Comparison of ENCODE assay signal across 22 cellular contexts in the genomic region with DNA sequence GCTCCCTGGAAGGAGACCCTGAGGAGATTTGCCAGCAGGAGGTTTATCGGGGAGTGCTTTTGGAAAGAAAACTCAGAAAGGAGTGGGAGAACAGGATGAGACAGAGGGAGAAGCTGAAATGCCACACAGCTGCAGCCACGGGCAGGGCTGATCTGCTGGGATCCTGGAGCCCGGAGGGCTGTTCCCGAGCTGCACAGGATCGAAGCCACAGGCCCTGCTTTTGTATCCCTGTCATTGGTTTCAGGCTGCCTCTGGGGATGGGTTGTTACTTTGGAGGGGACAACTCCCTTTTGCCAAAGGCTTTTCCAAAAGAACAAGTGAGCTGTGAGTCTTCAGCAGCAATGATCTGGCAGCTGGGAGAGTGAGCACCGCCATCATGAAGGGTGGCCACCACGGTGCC.
"Had no signal": no experiment of that assay in that cellular context is flagged by ENCODE, and none has a peak within 500 bp of the region (broad histone marks: within the 10 kb centered on the region; RNA-seq: fewer than 3 reads in every experiment).

No MANE protein-coding gene starts in this region.

- H3K36me3 Mint-ChIP-seq: activated CD8-positive, alpha-beta memory T cell treated with anti-CD3 and anti-CD28 coated beads, Interleukin-2, amount 10 ng/mL, durations not matched to agents 7 days and 5 days; mesothelial cell of epicardium; naive B cell had no signal

- H3K4me3 Mint-ChIP-seq: activated CD8-positive, alpha-beta memory T cell treated with anti-CD3 and anti-CD28 coated beads, Interleukin-2, amount 10 ng/mL, durations not matched to agents 7 days and 5 days; activated CD8-positive, alpha-beta T cell treated with anti-CD3 and anti-CD28 coated beads for 36 hours; activated T-cell treated with anti-CD3 and anti-CD28 coated beads, Interleukin-2, amount 50 U/mL, for 72 hours; mesothelial cell of epicardium; naive B cell; T-helper 17 cell had no signal

- H3K27ac Mint-ChIP-seq: activated CD8-positive, alpha-beta memory T cell treated with anti-CD3 and anti-CD28 coated beads, Interleukin-2, amount 10 ng/mL, durations not matched to agents 7 days and 5 days; activated CD8-positive, alpha-beta T cell treated with anti-CD3 and anti-CD28 coated beads for 36 hours; activated naive CD4-positive, alpha-beta T cell treated with anti-CD3 and anti-CD28 coated beads, Interleukin-2, amount 50 U/mL, for 72 hours; activated T-cell treated with anti-CD3 and anti-CD28 coated beads, Interleukin-2, amount 50 U/mL, for 72 hours; mesothelial cell of epicardium; T-helper 17 cell had no signal

- DNase-seq: activated CD4-positive, alpha-beta T cell treated with anti-CD3 and anti-CD28 coated beads, Interleukin-2, amount 50 U/mL, for 1 hour; activated CD8-positive, alpha-beta memory T cell treated with anti-CD3 and anti-CD28 coated beads, Interleukin-2, amount 10 ng/mL, durations not matched to agents 7 days and 5 days; activated CD8-positive, alpha-beta T cell treated with anti-CD3 and anti-CD28 coated beads for 36 hours; activated naive CD4-positive, alpha-beta T cell; activated T-cell treated with anti-CD3 and anti-CD28 coated beads for 4 hours; activated T-cell treated with anti-CD3 and anti-CD28 coated beads, Interleukin-2, amount 50 U/mL, for 72 hours; central memory CD4-positive, alpha-beta T cell; foreskin fibroblast; heart right ventricle; left cardiac atrium; mammary epithelial cell; naive B cell; posterior cingulate gyrus; right cardiac atrium; spleen; stimulated activated naive CD4-positive, alpha-beta T cell; T-helper 17 cell; T1000; transverse colon had no signal

- H3K36me3 ChIP-seq: breast epithelium, heart right ventricle, spleen, transverse colon had no signal

- H3K27me3 ChIP-seq: breast epithelium, transverse colon had no signal

- H3K27ac ChIP-seq: breast epithelium, heart right ventricle, spleen, transverse colon had no signal

- H3K9me3 Mint-ChIP-seq: activated CD8-positive, alpha-beta T cell treated with anti-CD3 and anti-CD28 coated beads for 36 hours; activated naive CD4-positive, alpha-beta T cell treated with anti-CD3 and anti-CD28 coated beads, Interleukin-2, amount 50 U/mL, for 72 hours; mesothelial cell of epicardium had no signal

- ATAC-seq: activated CD8-positive, alpha-beta memory T cell treated with anti-CD3 and anti-CD28 coated beads, Interleukin-2, amount 10 ng/mL, durations not matched to agents 7 days and 5 days; activated CD8-positive, alpha-beta T cell treated with anti-CD3 and anti-CD28 coated beads for 36 hours; activated naive CD4-positive, alpha-beta T cell treated with anti-CD3 and anti-CD28 coated beads, Interleukin-2, amount 50 U/mL, for 72 hours; activated T-cell treated with anti-CD3 and anti-CD28 coated beads, Interleukin-2, amount 50 U/mL, for 72 hours; heart right ventricle; left cardiac atrium; right cardiac atrium; T-helper 17 cell had no signal

- H3K4me1 Mint-ChIP-seq: activated CD8-positive, alpha-beta memory T cell treated with anti-CD3 and anti-CD28 coated beads, Interleukin-2, amount 10 ng/mL, durations not matched to agents 7 days and 5 days; naive B cell; T-helper 17 cell had no signal

- H3K4me1 ChIP-seq: breast epithelium, heart right ventricle, spleen, transverse colon had no signal

- H3K9me3 ChIP-seq: breast epithelium, heart right ventricle, spleen, transverse colon had no signal

- H3K4me3 ChIP-seq: breast epithelium, heart right ventricle, spleen, transverse colon had no signal
